1 cellular context compared by ENCODE assay signal in genomic region chr2:157818227-157818626, GRCh38.
TF ChIP-seq lines count a peak whose summit lies in the region.

No MANE protein-coding gene starts in this region.

TF ChIP-seq in GM23338, 12 proteins besides CTCF, POLR2A, EP300 and RAD21 (continued from another document):
- TF ChIP-seq POLR2AphosphoS5 (IDR thresholded peaks at IDR 0.05; ENCODE audit: low read depth) (no peak), REST (IDR thresholded peaks at IDR 0.05; ENCODE audit: unreplicated experiment) (no peak)
